Comparison of ENCODE assay signal across 8 cellular contexts in the genomic region with DNA sequence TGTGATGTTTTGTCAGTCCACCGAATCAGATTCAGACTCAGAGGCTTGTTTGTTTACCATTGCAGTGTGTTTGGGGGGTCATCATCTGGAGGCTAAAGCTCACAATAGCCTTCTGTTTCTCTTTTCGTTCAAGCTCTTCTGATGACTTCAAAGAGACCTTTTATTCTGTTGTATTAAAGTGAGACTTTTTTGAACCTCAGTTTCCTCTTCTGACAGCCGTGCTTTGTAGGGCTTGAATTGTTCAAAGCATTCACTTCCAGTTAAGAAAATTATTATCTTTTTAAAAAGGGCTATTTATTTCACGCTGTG. TPM values are rescaled to one million over a fixed set of nuclear protein-coding genes. Genes with fewer than 3 reads are reported as not detected.
DNase-seq lines count a peak whose midpoint lies in the region; ATAC-seq and TF ChIP-seq lines count a peak whose summit lies in the region.

No MANE protein-coding gene starts in this region.

- TF ChIP-seq CTCF in H9 (conservative IDR thresholded peaks at IDR 0.05) (no peak), WI38 (IDR thresholded peaks at IDR 0.05; ENCODE audit: low read depth, low read length) (no peak), gastroesophageal sphincter (IDR thresholded peaks at IDR 0.05) (no peak)

- H3K56ac ChIP-seq in H9 (ENCODE audit: insufficient read length, low read depth, low read length), result no peak overlapping the region

- no peaks in the 10 kb centered on the region for H4K20me1 ChIP-seq in H9 (ENCODE audit: control insufficient read depth, insufficient read depth, insufficient read length)

- no peak overlapping the region for H4K91ac ChIP-seq in H9 (ENCODE audit: insufficient read length, low read depth, low read length)

- H2BK12ac ChIP-seq in H9 (ENCODE audit: insufficient read length, low read depth, low read length), result no peak overlapping the region

- H3T11ph ChIP-seq in H9 (ENCODE audit: low read length), result no peak overlapping the region

- peak overlapping the region; percentile 81 for H3K4me2 ChIP-seq in H9 (ENCODE audit: insufficient read depth, insufficient read length, low read length)

- no peak overlapping the region for H4K8ac ChIP-seq in H9 (replicated peaks; ENCODE audit: insufficient read length, low read depth, low read length)

- H3K23me2 ChIP-seq in H9 (ENCODE audit: insufficient read length, low read depth, low read length, poor library complexity, severe bottlenecking), result peaks cover 4% of the 10 kb centered on the region

- H3K9me3 Mint-ChIP-seq in H9, result no peaks in the 10 kb centered on the region

- H3K79me2 ChIP-seq in H9 (ENCODE audit: insufficient read depth, low read length), result no peaks in the 10 kb centered on the region

- H3K36me3 ChIP-seq in gastroesophageal sphincter (no peaks in the 10 kb centered on the region), skeletal muscle tissue (ENCODE audit: control insufficient read depth in 3 of 3, insufficient read depth in 3 of 3, low read length in 3 of 3) (peaks cover 0 to 3% (median 0%) of the 10 kb centered on the region in 3 donors)

- H3K18ac ChIP-seq in H9 (ENCODE audit: insufficient read length, low read depth, low read length), result no peak overlapping the region

- no CpG with 5 or more reads among the region's 4 CpGs for WGBS in H9 (ENCODE audit: extremely low coverage, insufficient read length, low lambda C conversion rate)
- WGBS in gastroesophageal sphincter (ENCODE audit: low coverage in 1 of 2), 2 donors, result 0 to 20% methylated on average over 3 to 4 of the region's 4 CpGs

- no peak overlapping the region for H2AK5ac ChIP-seq in H9 (ENCODE audit: insufficient read length, low read length)

- H3K4me3 ChIP-seq in WI38 (ENCODE audit: low read depth, low read length), result peak overlapping the region; percentile 74
- H3K4me3 ChIP-seq in gastroesophageal sphincter, result peak overlapping the region; percentile 86 to 89
- peak overlapping the region; percentile 87 to 93 (median 89) for H3K4me3 ChIP-seq in skeletal muscle tissue (ENCODE audit: low read length in 3 of 3)

- no peak overlapping the region for H4K5ac ChIP-seq in H9 (ENCODE audit: insufficient read length, low read depth, low read length)

- no peak overlapping the region for H2BK20ac ChIP-seq in H9 (ENCODE audit: low read depth, low read length, poor library complexity, severe bottlenecking)

- H2BK120ac ChIP-seq in H9 (ENCODE audit: low read depth, low read length, poor library complexity, severe bottlenecking), result no peak overlapping the region

- DNase-seq in H9 (no peak), retina (no peak), SKM-1 treated with dmso at 0.1 percent for 144 hours (lab: John Stamatoyannopoulos, UW; ENCODE audit: unreplicated experiment) (no peak)

- H3K4me3 Mint-ChIP-seq in H9, result peak overlapping the region; percentile 82 to 98

- TF ChIP-seq EP300 in gastroesophageal sphincter (IDR thresholded peaks at IDR 0.05), result no peak

- no peak for TF ChIP-seq POLR2A in gastroesophageal sphincter (IDR thresholded peaks at IDR 0.05)

- H3K14ac ChIP-seq in H9 (ENCODE audit: insufficient read depth, low read length), result no peak overlapping the region

- H2AFZ ChIP-seq in H9 (ENCODE audit: low read length), result no peak overlapping the region

- no peak overlapping the region for H3K4ac ChIP-seq in H9 (ENCODE audit: low read depth, low read length)

- no peaks in the 10 kb centered on the region for H3K36me3 Mint-ChIP-seq in H9 (ENCODE audit: insufficient read depth in 1 of 3, low read depth in 3 of 3)

- no peak overlapping the region for H2BK15ac ChIP-seq in H9 (ENCODE audit: low read depth, low read length)

- H3K4me1 ChIP-seq in H9 (ENCODE audit: insufficient read depth, low read length), result no peaks in the 10 kb centered on the region; the same call in 1 of the 2 replicates
- H3K4me1 ChIP-seq in gastroesophageal sphincter, result peaks cover 0 to 59% (median 10%) of the 10 kb centered on the region in 3 donors
- peaks cover 13 to 25% (median 20%) of the 10 kb centered on the region in 3 donors for H3K4me1 ChIP-seq in skeletal muscle tissue (ENCODE audit: control insufficient read depth in 3 of 3, insufficient read depth in 3 of 3, low read length in 3 of 3)

- H3K27ac ChIP-seq in H9 (ENCODE audit: insufficient read length, low read depth, low read length) (no peak overlapping the region), gastroesophageal sphincter (peak overlapping the region in 3 of 4 donors; percentile 77 to 87 (median 81)), skeletal muscle tissue (ENCODE audit: low read depth, low read length) (no peak overlapping the region)

- ATAC-seq in gastroesophageal sphincter (no peak), HG03442 (IDR thresholded peaks at IDR 0.05; ENCODE audit: unreplicated experiment) (no peak), GM19397 (IDR thresholded peaks at IDR 0.05; ENCODE audit: unreplicated experiment) (no peak)

- H3K23ac ChIP-seq in H9 (ENCODE audit: insufficient read length, low read depth, low read length), result no peak overlapping the region

- no peaks in the 10 kb centered on the region for H3K79me1 ChIP-seq in H9 (ENCODE audit: insufficient read depth, low read depth, low read length, poor library complexity, severe bottlenecking)

- H3K27ac Mint-ChIP-seq in H9, result no peak overlapping the region

- H3K27me3 Mint-ChIP-seq in H9 (ENCODE audit: low read depth), result peaks cover 39% of the 10 kb centered on the region

- no peaks in the 10 kb centered on the region; the same call in 1 of the 2 replicates for H3K27me3 ChIP-seq in H9 (ENCODE audit: insufficient read depth, low read length)
- no peaks in the 10 kb centered on the region for H3K27me3 ChIP-seq in gastroesophageal sphincter
- H3K27me3 ChIP-seq in skeletal muscle tissue (ENCODE audit: control insufficient read depth in 3 of 3, insufficient read depth in 3 of 3, low read length in 3 of 3), result no peaks in the 10 kb centered on the region

- no peaks in the 10 kb centered on the region for H3K9me3 ChIP-seq in H9 (ENCODE audit: control insufficient read depth, low read depth, low read length)
- H3K9me3 ChIP-seq in gastroesophageal sphincter, result no peaks in the 10 kb centered on the region
- H3K9me3 ChIP-seq in skeletal muscle tissue (ENCODE audit: control insufficient read depth in 3 of 3, low read length in 3 of 3), result no peaks in the 10 kb centered on the region

- peaks cover 10 to 23% of the 10 kb centered on the region in 2 experiments for H3K4me1 Mint-ChIP-seq in H9

- H3K9ac ChIP-seq in H9 (ENCODE audit: extremely low read depth, insufficient read length, low read length), result no peak overlapping the region
- H3K9ac ChIP-seq in skeletal muscle tissue (ENCODE audit: low read depth in 1 of 3, low read length in 3 of 3), result peak overlapping the region; percentile 76 to 83 (median 80)

- H2BK5ac ChIP-seq in H9 (ENCODE audit: insufficient read length, low read length), result no peak overlapping the region

RNA-seq across cellular contexts. Expression of gene PXK, which starts 1.3 kb away (rescaled TPM):
- total RNA-seq in H9 (2021), result 3.3 and 3.4 TPM in 2 replicates
- 10 to 100 TPM; 29.3 to 41.0 (median 34.4) TPM for total RNA-seq in gastroesophageal sphincter
- 16.2 TPM for total RNA-seq in skeletal muscle tissue

RNA-seq across cellular contexts. Expression of gene HTD2, which starts 27.6 kb away (rescaled TPM):
- total RNA-seq in H9 (2021), result 13.4 and 16.1 TPM in 2 replicates
- total RNA-seq in gastroesophageal sphincter, result 10 to 100 TPM in 3 of 4 donors, 1 to 10 TPM in 1; 3.3 to 19.8 (median 11.9) TPM
- 5.7 TPM for total RNA-seq in skeletal muscle tissue

RNA-seq across cellular contexts. Expression of gene RPP14, which starts 27.9 kb away (rescaled TPM):
- total RNA-seq in H9 (2021) (23.9 and 24.4 TPM in 2 replicates), gastroesophageal sphincter (10 to 100 TPM; 12.3 to 14.4 (median 14.1) TPM), skeletal muscle tissue (20.4 TPM)

Comparison
In these comparisons a context has a peak if more than half of its experiments do, and no peak if none do; other contexts are left out.
1. H3K27ac ChIP-seq: peak in gastroesophageal sphincter (3 of 4); none in H9 (single experiment) and skeletal muscle tissue (single experiment).
2. Peak in every context shown above with its lines, with median percentiles within 50 percentile points of each other: H3K4me3 ChIP-seq.